Comparison of ENCODE assay signal across 16 cellular contexts in the genomic region with DNA sequence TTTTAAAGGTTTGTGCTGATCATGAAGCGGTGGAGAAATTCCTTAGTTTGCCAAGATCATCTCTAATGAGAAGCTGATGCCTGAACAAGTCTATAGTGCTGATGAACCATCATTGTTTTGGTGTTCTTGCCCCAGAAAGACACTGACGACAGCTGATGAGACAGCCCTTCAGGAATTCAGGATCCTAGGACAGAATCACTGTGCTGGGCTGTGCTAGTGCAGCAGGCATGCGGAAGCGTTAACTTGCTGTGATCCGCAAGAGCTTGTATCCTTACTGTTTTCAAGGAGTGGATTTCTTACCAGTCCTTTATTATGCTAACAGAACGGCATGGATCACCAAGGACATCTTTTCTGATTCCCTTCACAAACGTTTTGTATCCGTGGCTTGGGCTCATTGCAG.
A peak's percentile ranks its signal among the peaks of the same experiment; 100 is the strongest.
DNase-seq lines count a peak whose midpoint lies in the region; ATAC-seq, FAIRE-seq and TF ChIP-seq lines count a peak whose summit lies in the region.
"Had no signal": no experiment of that assay in that cellular context is flagged by ENCODE, and none has a peak within 500 bp of the region (broad histone marks: within the 10 kb centered on the region; RNA-seq: fewer than 3 reads in every experiment).

No MANE protein-coding gene starts in this region.

- peak; percentile 72 for DNase-seq in AG08396 (ENCODE audit: low spot score)
- peak; percentile 92 for DNase-seq in LHCN-M2 (ENCODE audit: low read depth)
- DNase-seq in bronchial epithelial cell (ENCODE audit: low read depth): peak; percentile 80
- peak; percentile 89 for DNase-seq in iris pigment epithelial cell (ENCODE audit: low read depth)
- no peak for DNase-seq in DMS 273 treated with DMSO at 0.1 percent for 48 hours (lab: John Stamatoyannopoulos, UW)
- DNase-seq in stimulated activated CD4-positive, alpha-beta T cell treated with anti-CD3 and anti-CD28 coated beads, Interleukin-4, amount 100 ng/mL, for 24 hours: no peak
- DNase-seq: activated CD4-positive, alpha-beta T cell treated with anti-CD3 and anti-CD28 coated beads, Interleukin-2, amount 10 ng/mL, durations not matched to agents 7 days and 5 days; activated effector memory CD4-positive, alpha-beta T cell treated with Interleukin-2 at 50 U/mL for 16 hours; cerebellar nuclear complex; esophagus squamous epithelium; Kasumi-1; left cardiac atrium; spleen; upper lobe of right lung had no signal

- H3K4me3 ChIP-seq in bronchial epithelial cell (ENCODE audit: low read depth, low read length): no peak overlapping the region
- H3K4me3 ChIP-seq: esophagus squamous epithelium, spleen, upper lobe of right lung had no signal

- H3K27me3 ChIP-seq in bronchial epithelial cell (ENCODE audit: control insufficient read depth, insufficient read depth, low read length): no peaks in the 10 kb centered on the region
- H3K27me3 ChIP-seq: esophagus squamous epithelium, spleen, upper lobe of right lung had no signal

- TF ChIP-seq CTCF in bronchial epithelial cell (IDR thresholded peaks at IDR 0.05; ENCODE audit: insufficient read depth, low read length, severe bottlenecking): no peak

- peak; percentile 97 for FAIRE-seq in bronchial epithelial cell (lab: Jason Lieb, UNC)

- no peaks in the 10 kb centered on the region for H3K36me3 ChIP-seq in bronchial epithelial cell (ENCODE audit: control insufficient read depth, insufficient read depth, low read length)
- H3K36me3 ChIP-seq: upper lobe of right lung had no signal

- no peak for ATAC-seq in GM19035 (IDR thresholded peaks at IDR 0.05; ENCODE audit: unreplicated experiment)
- ATAC-seq in HG02678 (IDR thresholded peaks at IDR 0.05; ENCODE audit: unreplicated experiment): no peak
- ATAC-seq: left cardiac atrium, upper lobe of right lung had no signal

Comparison
In these comparisons a context has a peak if more than half of its experiments do, and no peak if none do; other contexts are left out.
1. DNase-seq: peak in AG08396 (single experiment), LHCN-M2 (single experiment), bronchial epithelial cell (single experiment) and iris pigment epithelial cell (single experiment); none in DMS 273 treated with DMSO at 0.1 percent for 48 hours (single experiment) and stimulated activated CD4-positive, alpha-beta T cell treated with anti-CD3 and anti-CD28 coated beads, Interleukin-4, amount 100 ng/mL, for 24 hours (single experiment).